14 cellular contexts compared by ENCODE assay signal in the genomic region with DNA sequence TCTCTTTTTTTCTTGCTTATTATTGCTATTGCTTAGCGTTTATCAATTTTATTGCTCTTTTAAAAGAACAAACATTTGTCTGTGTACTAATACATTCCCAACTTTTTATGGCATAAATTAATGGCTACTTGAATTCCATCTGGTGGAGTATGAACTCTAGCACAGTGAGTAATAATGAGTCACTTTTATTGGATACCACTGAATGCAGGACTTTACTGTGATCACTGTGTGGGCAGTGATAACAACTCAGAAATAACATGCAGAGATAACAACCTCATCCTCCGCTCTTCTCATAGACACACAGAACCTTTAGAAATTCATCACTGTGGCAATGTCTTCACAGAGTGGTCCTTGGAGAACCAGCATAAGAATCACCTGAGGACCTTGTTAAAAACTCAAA.
A peak's percentile ranks its signal among the peaks of the same experiment; 100 is the strongest.
DNase-seq lines count a peak whose midpoint lies in the region; ATAC-seq, FAIRE-seq and TF ChIP-seq lines count a peak whose summit lies in the region.
"Had no signal": no experiment of that assay in that cellular context is flagged by ENCODE, and none has a peak within 500 bp of the region (broad histone marks: within the 10 kb centered on the region; RNA-seq: fewer than 3 reads in every experiment).

No MANE protein-coding gene starts in this region.

- no peaks in the 10 kb centered on the region for H3K9me3 Mint-ChIP-seq in type B pancreatic cell

- H3K27me3 Mint-ChIP-seq in type B pancreatic cell, result peaks cover 14% of the 10 kb centered on the region

- intact Hi-C loops in left lung (cut with DNase I), result no loop called here

- H3K4me3 Mint-ChIP-seq in type B pancreatic cell, result no peak overlapping the region

- H3K4me1 Mint-ChIP-seq in type B pancreatic cell (ENCODE audit: unreplicated experiment), result peaks cover 7% of the 10 kb centered on the region

- ATAC-seq in left lung (peak; percentile 32), HG02973 (IDR thresholded peaks at IDR 0.05; ENCODE audit: unreplicated experiment) (no peak), GM19324 (IDR thresholded peaks at IDR 0.05; ENCODE audit: low FRiP score, unreplicated experiment) (no peak)

- no peaks in the 10 kb centered on the region for H3K9me3 ChIP-seq in left lung

- FAIRE-seq in bronchial epithelial cell (lab: Jason Lieb, UNC), result no peak

- no peaks in the 10 kb centered on the region for H3K36me3 Mint-ChIP-seq in type B pancreatic cell

- CTCF ChIA-PET in BJ (lab: Yijun Ruan, JAX), result no interaction called here

- H3K27me3 ChIP-seq in BJ (ENCODE audit: control insufficient read depth, insufficient read depth, low read length) (no peaks in the 10 kb centered on the region), bronchial epithelial cell (ENCODE audit: control insufficient read depth, insufficient read depth, low read length) (no peaks in the 10 kb centered on the region), left lung (no peaks in the 10 kb centered on the region)
- H3K27me3 ChIP-seq: right atrium auricular region had no signal

- H3K27ac ChIP-seq in left lung, result no peak overlapping the region
- H3K27ac ChIP-seq: right atrium auricular region had no signal

- no peaks in the 10 kb centered on the region for H3K4me1 ChIP-seq in left lung
- H3K4me1 ChIP-seq: right atrium auricular region had no signal

- H3K36me3 ChIP-seq in BJ (ENCODE audit: control insufficient read depth, insufficient read depth, low read length) (no peaks in the 10 kb centered on the region), bronchial epithelial cell (ENCODE audit: control insufficient read depth, insufficient read depth, low read length) (no peaks in the 10 kb centered on the region), left lung (no peaks in the 10 kb centered on the region)
- H3K36me3 ChIP-seq: right atrium auricular region had no signal

- H3K27ac Mint-ChIP-seq in type B pancreatic cell, result no peak overlapping the region

- TF ChIP-seq CTCF in BJ (IDR thresholded peaks at IDR 0.05; ENCODE audit: insufficient read depth, low read depth, low read length) (no peak), bronchial epithelial cell (IDR thresholded peaks at IDR 0.05; ENCODE audit: insufficient read depth, low read length, severe bottlenecking) (no peak), left lung (IDR thresholded peaks at IDR 0.05) (no peak), type B pancreatic cell (conservative IDR thresholded peaks at IDR 0.05) (no peak)

- POLR2A ChIA-PET in BJ (lab: Charles Lee), result no interaction called here

- H3K4me3 ChIP-seq in BJ (ENCODE audit: low read depth, low read length), result no peak overlapping the region
- no peak overlapping the region for H3K4me3 ChIP-seq in bronchial epithelial cell (ENCODE audit: low read depth, low read length)
- H3K4me3 ChIP-seq in left lung, result no peak overlapping the region
- H3K4me3 ChIP-seq: right atrium auricular region had no signal

- DNase-seq in BJ (ENCODE audit: low read depth) (peak; percentile 83), M059J (ENCODE audit: low read depth) (peak; percentile 96), bronchial epithelial cell (ENCODE audit: low read depth) (peak; percentile 88), left lung (no peak), UCSD-AML1 (lab: John Stamatoyannopoulos, UW; ENCODE audit: unreplicated experiment) (no peak), type B pancreatic cell (ENCODE audit: extremely low spot score, unreplicated experiment) (no peak)
- DNase-seq: activated CD4-positive, alpha-beta T cell treated with anti-CD3 and anti-CD28 coated beads for 48 hours; activated effector memory CD4-positive, alpha-beta T cell treated with anti-CD3 and anti-CD28 coated beads, Interleukin-2, amount 50 U/mL, for 16 hours; hippocampal formation; NCI-H526 treated with DMSO at 0.1 percent for 48 hours; trophoblast cell had no signal

Comparison
In these comparisons a context has a peak if more than half of its experiments do, and no peak if none do; other contexts are left out.
1. DNase-seq: peak in BJ (single experiment), M059J (single experiment) and bronchial epithelial cell (single experiment); none in left lung (0 of 2), UCSD-AML1 (single experiment) and type B pancreatic cell (single experiment).